In genomic region chr3:150515210-150515609, GRCh38 we compare ENCODE assay signal across 17 cellular contexts.
"Had no signal": no experiment of that assay in that cellular context is flagged by ENCODE, and none has a peak within 500 bp of the region (broad histone marks: within the 10 kb centered on the region; RNA-seq: fewer than 3 reads in every experiment).

No MANE protein-coding gene starts in this region.

- H3K36me3 ChIP-seq: esophagus squamous epithelium, gastrocnemius medialis, heart right ventricle, left ventricle myocardium inferior, pancreas, transverse colon had no signal

- H3K27me3 Mint-ChIP-seq: activated naive CD8-positive, alpha-beta T cell; brain had no signal

- H3K27me3 ChIP-seq: esophagus squamous epithelium, gastrocnemius medialis, heart right ventricle, pancreas, transverse colon had no signal

- H3K4me3 ChIP-seq: esophagus squamous epithelium, gastrocnemius medialis, heart right ventricle, left ventricle myocardium inferior, pancreas, skin epidermis, transverse colon had no signal

- H3K9me3 ChIP-seq: esophagus squamous epithelium, gastrocnemius medialis, left ventricle myocardium inferior, pancreas, transverse colon had no signal

- H3K27ac Mint-ChIP-seq: activated CD8-positive, alpha-beta memory T cell treated with anti-CD3 and anti-CD28 coated beads, Interleukin-2, amount 10 ng/mL, durations not matched to agents 7 days and 5 days; activated naive CD8-positive, alpha-beta T cell; brain; endodermal cell had no signal

- H3K4me1 ChIP-seq: gastrocnemius medialis, heart right ventricle, left ventricle myocardium inferior, pancreas had no signal

- H3K36me3 Mint-ChIP-seq: activated CD8-positive, alpha-beta memory T cell treated with anti-CD3 and anti-CD28 coated beads, Interleukin-2, amount 10 ng/mL, durations not matched to agents 7 days and 5 days had no signal

- H3K27ac ChIP-seq: esophagus squamous epithelium, gastrocnemius medialis, heart right ventricle, left ventricle myocardium inferior, pancreas, skin epidermis, transverse colon had no signal

- ATAC-seq: activated CD8-positive, alpha-beta memory T cell treated with anti-CD3 and anti-CD28 coated beads, Interleukin-2, amount 10 ng/mL, durations not matched to agents 7 days and 5 days; activated T-cell treated with anti-CD3 and anti-CD28 coated beads, Interleukin-2, amount 50 U/mL, for 4 hours; gastrocnemius medialis; heart right ventricle; pancreas had no signal

- H3K4me3 Mint-ChIP-seq: activated CD8-positive, alpha-beta memory T cell treated with anti-CD3 and anti-CD28 coated beads, Interleukin-2, amount 10 ng/mL, durations not matched to agents 7 days and 5 days; activated naive CD8-positive, alpha-beta T cell; activated T-cell treated with anti-CD3 and anti-CD28 coated beads, Interleukin-2, amount 50 U/mL, for 4 hours; brain; endodermal cell had no signal

- DNase-seq: activated CD4-positive, CD25-positive, alpha-beta regulatory T cell; activated CD8-positive, alpha-beta memory T cell treated with anti-CD3 and anti-CD28 coated beads, Interleukin-2, amount 10 ng/mL, durations not matched to agents 7 days and 5 days; activated gamma-delta T cell; activated T-cell treated with anti-CD3 and anti-CD28 coated beads, Interleukin-2, amount 50 U/mL, for 4 hours; amygdala; dermis blood vessel endothelial cell; endodermal cell; esophagus squamous epithelium; gastrocnemius medialis; heart right ventricle; left ventricle myocardium inferior; mesendoderm; pancreas; transverse colon had no signal
